ENCODE assay signal across 1 cellular context in genomic region chr3:56801597-56802410, GRCh38.
TF ChIP-seq lines count a peak whose summit lies in the region.

A gene with protein sequence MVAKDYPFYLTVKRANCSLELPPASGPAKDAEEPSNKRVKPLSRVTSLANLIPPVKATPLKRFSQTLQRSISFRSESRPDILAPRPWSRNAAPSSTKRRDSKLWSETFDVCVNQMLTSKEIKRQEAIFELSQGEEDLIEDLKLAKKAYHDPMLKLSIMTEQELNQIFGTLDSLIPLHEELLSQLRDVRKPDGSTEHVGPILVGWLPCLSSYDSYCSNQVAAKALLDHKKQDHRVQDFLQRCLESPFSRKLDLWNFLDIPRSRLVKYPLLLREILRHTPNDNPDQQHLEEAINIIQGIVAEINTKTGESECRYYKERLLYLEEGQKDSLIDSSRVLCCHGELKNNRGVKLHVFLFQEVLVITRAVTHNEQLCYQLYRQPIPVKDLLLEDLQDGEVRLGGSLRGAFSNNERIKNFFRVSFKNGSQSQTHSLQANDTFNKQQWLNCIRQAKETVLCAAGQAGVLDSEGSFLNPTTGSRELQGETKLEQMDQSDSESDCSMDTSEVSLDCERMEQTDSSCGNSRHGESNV (minus strand): TSS chr3:56801949. CDS start chr3:56801798, 151 bp downstream.

TF ChIP-seq in HEK293, 187 proteins besides CTCF, POLR2A, EP300 and RAD21 (continued from another document):
- TF ChIP-seq KLF17 (tag by site-specific recombination; IDR thresholded peaks at IDR 0.05) (no peak), KLF7 (tag by site-specific recombination; IDR thresholded peaks at IDR 0.05; ENCODE audit: borderline replicate concordance) (no peak), ZNF704 (tag by site-specific recombination; IDR thresholded peaks at IDR 0.05) (no peak), ZBTB20 (tag by site-specific recombination; IDR thresholded peaks at IDR 0.05) (peak; percentile 61; the same call in 1 of the 2 replicates), ZNF280D (tag by site-specific recombination; IDR thresholded peaks at IDR 0.05) (no peak), ZFHX2 (tag by site-specific recombination; conservative IDR thresholded peaks at IDR 0.05) (peak; percentile 94), ZNF654 (tag by site-specific recombination; IDR thresholded peaks at IDR 0.05; ENCODE audit: low read depth) (peak; percentile 28), ZNF561 (tag by site-specific recombination; IDR thresholded peaks at IDR 0.05; ENCODE audit: borderline replicate concordance) (peak; percentile 76), SP7 (tag by site-specific recombination; IDR thresholded peaks at IDR 0.05) (peak; percentile 50; the same call in 1 of the 2 replicates), ZFP69B (tag by site-specific recombination; IDR thresholded peaks at IDR 0.05) (peak; percentile 77; the same call in 1 of the 2 replicates), SETDB1 (IDR thresholded peaks at IDR 0.05; ENCODE audit: insufficient read length, low read length) (no peak), ZNF335 (tag by site-specific recombination; conservative IDR thresholded peaks at IDR 0.05) (peak; percentile 74), ZNF677 (tag by site-specific recombination; IDR thresholded peaks at IDR 0.05) (no peak), GLIS1 (tag by site-specific recombination; IDR thresholded peaks at IDR 0.05) (peak; percentile 62), ZNF518A (tag by site-specific recombination; conservative IDR thresholded peaks at IDR 0.05; ENCODE audit: low read depth) (peak; percentile 34; the same call in 1 of the 2 replicates), ZNF404 (tag by site-specific recombination; IDR thresholded peaks at IDR 0.05) (no peak), ZNF747 (tag by site-specific recombination; IDR thresholded peaks at IDR 0.05) (no peak), ZFP3 (tag by site-specific recombination; IDR thresholded peaks at IDR 0.05; ENCODE audit: low read depth) (no peak)
- TF ChIP-seq, protein P1, sequence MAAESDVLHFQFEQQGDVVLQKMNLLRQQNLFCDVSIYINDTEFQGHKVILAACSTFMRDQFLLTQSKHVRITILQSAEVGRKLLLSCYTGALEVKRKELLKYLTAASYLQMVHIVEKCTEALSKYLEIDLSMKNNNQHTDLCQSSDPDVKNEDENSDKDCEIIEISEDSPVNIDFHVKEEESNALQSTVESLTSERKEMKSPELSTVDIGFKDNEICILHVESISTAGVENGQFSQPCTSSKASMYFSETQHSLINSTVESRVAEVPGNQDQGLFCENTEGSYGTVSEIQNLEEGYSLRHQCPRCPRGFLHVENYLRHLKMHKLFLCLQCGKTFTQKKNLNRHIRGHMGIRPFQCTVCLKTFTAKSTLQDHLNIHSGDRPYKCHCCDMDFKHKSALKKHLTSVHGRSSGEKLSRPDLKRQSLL (tag by site-specific recombination; IDR thresholded peaks at IDR 0.05) = 0 out of 2 replicates have a peak, but pooled peaks have one; percentile 44
TF ChIP-seq in HEK293: peak in this region for 40.
